9 cellular contexts compared by ENCODE assay signal in the genomic region with DNA sequence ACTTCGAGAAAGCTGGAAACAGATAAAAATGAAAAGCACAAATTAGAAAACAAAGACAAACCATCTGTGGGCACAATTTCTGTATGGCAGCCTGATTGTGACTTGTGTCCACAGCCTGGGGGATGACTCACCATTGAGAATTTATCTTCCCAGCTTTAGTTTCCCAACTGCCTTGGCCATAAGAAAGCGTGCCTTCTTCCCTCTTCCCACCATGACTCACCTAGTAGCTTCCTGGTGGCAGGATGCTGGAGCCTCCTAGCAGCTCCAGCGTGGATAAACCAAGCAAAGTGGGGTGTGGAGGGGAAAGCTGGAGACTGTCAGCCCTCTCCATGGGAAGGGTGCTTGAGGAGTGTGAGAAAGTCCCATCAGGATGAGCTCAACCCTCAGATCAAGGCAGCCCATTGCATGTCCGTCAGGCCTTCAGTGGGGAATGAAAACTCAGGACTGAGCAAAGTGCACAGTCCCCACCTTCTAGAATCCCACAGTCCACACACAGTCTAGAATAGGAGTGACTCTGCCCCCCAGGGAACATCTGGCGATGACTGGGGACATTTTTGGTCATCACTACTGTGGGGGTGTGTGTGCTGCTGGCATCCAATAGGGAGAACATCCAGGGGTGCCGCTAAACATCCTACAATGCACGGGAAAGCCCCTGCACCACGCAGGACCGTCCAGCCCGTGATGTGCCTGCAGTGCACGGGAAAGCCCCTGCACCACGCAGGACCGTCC. TPM values are rescaled to one million over a fixed set of nuclear protein-coding genes. Genes with fewer than 3 reads are reported as not detected.
A peak's percentile ranks its signal among the peaks of the same experiment; 100 is the strongest.
DNase-seq lines count a peak whose midpoint lies in the region; ATAC-seq and TF ChIP-seq lines count a peak whose summit lies in the region.
"Had no signal": no experiment of that assay in that cellular context is flagged by ENCODE, and none has a peak within 500 bp of the region (broad histone marks: within the 10 kb centered on the region; RNA-seq: fewer than 3 reads in every experiment).

No MANE protein-coding gene starts in this region.

- H3K4me3 ChIP-seq in SJSA1 (no peak overlapping the region), smooth muscle cell (no peak overlapping the region)

- DNase-seq in H4 (ENCODE audit: low spot score) (peak; percentile 92), SJSA1 (ENCODE audit: low read depth in 1 of 2, low spot score in 2 of 2) (peak; percentile 84 to 85), fibroblast of peridontal ligament (ENCODE audit: extremely low read depth) (peak; percentile 91), smooth muscle cell (lab: John Stamatoyannopoulos, UW; ENCODE audit: unreplicated experiment) (no peak), progenitor cell of endocrine pancreas (ENCODE audit: low spot score, unreplicated experiment) (no peak), left colon (no peak)
- DNase-seq: activated T-cell treated with anti-CD3 and anti-CD28 coated beads, Interleukin-2, amount 50 U/mL, for 4 hours had no signal

- H3K9me3 Mint-ChIP-seq in progenitor cell of endocrine pancreas (ENCODE audit: low read depth) = no peaks in the 10 kb centered on the region
- H3K9me3 Mint-ChIP-seq in stimulated activated memory B cell treated with anti-CD40 and anti-IgM and Interleukin-4, amounts not matched to agents 10 μg/mL and 1 μg/mL and 100 μg/mL, for 72 hours = peaks cover 5% of the 10 kb centered on the region

- peak overlapping the region; percentile 38 for H3K9ac ChIP-seq in smooth muscle cell (ENCODE audit: low read depth)

- no peak for ATAC-seq in stimulated activated memory B cell treated with anti-CD40 and anti-IgM and Interleukin-4, amounts not matched to agents 10 μg/mL and 1 μg/mL and 100 μg/mL, for 72 hours
- no peak for ATAC-seq in left colon

- H3K27ac Mint-ChIP-seq in progenitor cell of endocrine pancreas = no peak overlapping the region
- H3K27ac Mint-ChIP-seq in stimulated activated memory B cell treated with anti-CD40 and anti-IgM and Interleukin-4, amounts not matched to agents 10 μg/mL and 1 μg/mL and 100 μg/mL, for 72 hours = no peak overlapping the region

- H3K36me3 Mint-ChIP-seq in progenitor cell of endocrine pancreas (ENCODE audit: insufficient read depth) = no peaks in the 10 kb centered on the region
- no peaks in the 10 kb centered on the region for H3K36me3 Mint-ChIP-seq in stimulated activated memory B cell treated with anti-CD40 and anti-IgM and Interleukin-4, amounts not matched to agents 10 μg/mL and 1 μg/mL and 100 μg/mL, for 72 hours

- TF ChIP-seq CTCF in smooth muscle cell (IDR thresholded peaks at IDR 0.05; ENCODE audit: borderline replicate concordance, insufficient read depth, poor library complexity, severe bottlenecking) (no peak), progenitor cell of endocrine pancreas (IDR thresholded peaks at IDR 0.05; ENCODE audit: unreplicated experiment) (no peak)

- H2AFZ ChIP-seq in smooth muscle cell (ENCODE audit: low read depth) = no peak overlapping the region

- no peak overlapping the region for H3K4me3 Mint-ChIP-seq in progenitor cell of endocrine pancreas (ENCODE audit: low read depth)
- H3K4me3 Mint-ChIP-seq in stimulated activated memory B cell treated with anti-CD40 and anti-IgM and Interleukin-4, amounts not matched to agents 10 μg/mL and 1 μg/mL and 100 μg/mL, for 72 hours = no peak overlapping the region
- H3K4me3 Mint-ChIP-seq: activated T-cell treated with anti-CD3 and anti-CD28 coated beads, Interleukin-2, amount 50 U/mL, for 4 hours had no signal

- H3K9me3 ChIP-seq in SJSA1 (replicated peaks) (no peaks in the 10 kb centered on the region), smooth muscle cell (replicated peaks; ENCODE audit: low read depth) (no peaks in the 10 kb centered on the region)

- intact Hi-C loops in left colon (cut with DNase I, micrococcal nuclease) = no loop called here

- 79% methylated on average over 13 of the region's 13 CpGs for WGBS in smooth muscle cell (ENCODE audit: low lambda C conversion rate)

- H3K36me3 ChIP-seq in SJSA1 (no peaks in the 10 kb centered on the region), smooth muscle cell (ENCODE audit: low read depth) (no peaks in the 10 kb centered on the region)

- H3K27ac ChIP-seq in SJSA1 (peak overlapping the region; percentile 72), smooth muscle cell (ENCODE audit: low read depth) (peak overlapping the region; percentile 65)

- H3K4me1 ChIP-seq in SJSA1 (replicated peaks) (peaks cover 45% of the 10 kb centered on the region), smooth muscle cell (ENCODE audit: low read depth) (no peaks in the 10 kb centered on the region)

- H3K27me3 Mint-ChIP-seq in progenitor cell of endocrine pancreas = peaks cover 12% of the 10 kb centered on the region
- H3K27me3 Mint-ChIP-seq in stimulated activated memory B cell treated with anti-CD40 and anti-IgM and Interleukin-4, amounts not matched to agents 10 μg/mL and 1 μg/mL and 100 μg/mL, for 72 hours = peaks cover 13% of the 10 kb centered on the region

- no peaks in the 10 kb centered on the region for H3K27me3 ChIP-seq in SJSA1 (replicated peaks)
- no peaks in the 10 kb centered on the region for H3K27me3 ChIP-seq in smooth muscle cell (ENCODE audit: low read depth)

- H3K79me2 ChIP-seq in smooth muscle cell (ENCODE audit: low read depth) = no peaks in the 10 kb centered on the region

- no peak overlapping the region for H3K4me2 ChIP-seq in smooth muscle cell

- H3K4me1 Mint-ChIP-seq in progenitor cell of endocrine pancreas (ENCODE audit: low read depth) = no peaks in the 10 kb centered on the region
- peaks cover 27% of the 10 kb centered on the region for H3K4me1 Mint-ChIP-seq in stimulated activated memory B cell treated with anti-CD40 and anti-IgM and Interleukin-4, amounts not matched to agents 10 μg/mL and 1 μg/mL and 100 μg/mL, for 72 hours

- H3F3A ChIP-seq in smooth muscle cell (ENCODE audit: low read depth) = no peaks in the 10 kb centered on the region

- no peaks in the 10 kb centered on the region for H4K20me1 ChIP-seq in smooth muscle cell (ENCODE audit: low read depth)

RNA-seq across cellular contexts. Expression of gene SERPINA2, which starts 21.0 kb away (rescaled TPM):
- not detected in 2 replicates for total RNA-seq in H4 (2014; rRNA removed; shearing (Covaris generic))
- not detected in 2 replicates for total RNA-seq in SJSA1 (2014; rRNA removed; shearing (Covaris generic))
- not detected in 2 replicates for total RNA-seq in smooth muscle cell
- polyA plus RNA-seq in smooth muscle cell = not detected in 2 replicates
- not detected in 2 replicates for total RNA-seq in progenitor cell of endocrine pancreas
- not detected for total RNA-seq in left colon
- total RNA-seq: activated T-cell treated with anti-CD3 and anti-CD28 coated beads, Interleukin-2, amount 50 U/mL, for 4 hours had no signal
- polyA plus RNA-seq: neural cell had no signal

RNA-seq across cellular contexts. Expression of gene SERPINA6, which starts 22.4 kb away (rescaled TPM):
- total RNA-seq in H4 (2014; rRNA removed; shearing (Covaris generic)) = 0.35 and 0.82 TPM in 2 replicates
- not detected in 2 replicates for total RNA-seq in SJSA1 (2014; rRNA removed; shearing (Covaris generic))
- not detected in 2 replicates for total RNA-seq in smooth muscle cell
- polyA plus RNA-seq in smooth muscle cell = 0.12 TPM in 1 of 2 replicates, not detected in the other
- total RNA-seq in progenitor cell of endocrine pancreas = 1.6 and 2.0 TPM in 2 replicates
- 1 to 10 TPM; 1.6 to 1.7 TPM for total RNA-seq in left colon
- total RNA-seq: activated T-cell treated with anti-CD3 and anti-CD28 coated beads, Interleukin-2, amount 50 U/mL, for 4 hours had no signal
- polyA plus RNA-seq: neural cell had no signal

RNA-seq across cellular contexts. Expression of gene SERPINA1, which starts 42.9 kb away (rescaled TPM):
- total RNA-seq in H4 (2014; rRNA removed; shearing (Covaris generic)) = 0.99 and 3.2 TPM in 2 replicates
- total RNA-seq in SJSA1 (2014; rRNA removed; shearing (Covaris generic)) = 3.9 and 6.9 TPM in 2 replicates
- 0.22 and 1.8 TPM in 2 replicates for total RNA-seq in smooth muscle cell
- 2.4 and 3.4 TPM in 2 replicates for polyA plus RNA-seq in smooth muscle cell
- 411 and 431 TPM in 2 replicates for total RNA-seq in progenitor cell of endocrine pancreas
- total RNA-seq in left colon = 100 to 1,000 TPM; 185 to 197 TPM
- polyA plus RNA-seq: neural cell had no signal

RNA-seq across cellular contexts. Expression of gene SERPINA10, which starts 52.4 kb away (rescaled TPM):
- not detected in 2 replicates for total RNA-seq in H4 (2014; rRNA removed; shearing (Covaris generic))
- not detected in 2 replicates for total RNA-seq in SJSA1 (2014; rRNA removed; shearing (Covaris generic))
- total RNA-seq in smooth muscle cell (not detected in 2 replicates), progenitor cell of endocrine pancreas (2.6 and 3.2 TPM in 2 replicates), left colon (under 1 TPM; 0.18 to 0.31 TPM)
- polyA plus RNA-seq in smooth muscle cell = not detected in 2 replicates
- total RNA-seq: activated T-cell treated with anti-CD3 and anti-CD28 coated beads, Interleukin-2, amount 50 U/mL, for 4 hours had no signal
- polyA plus RNA-seq: neural cell had no signal

Comparison
In these comparisons a context has a peak if more than half of its experiments do, and no peak if none do; other contexts are left out.
1. DNase-seq: peak in H4 (single experiment), SJSA1 (2 of 2) and fibroblast of peridontal ligament (single experiment); none in smooth muscle cell (single experiment), progenitor cell of endocrine pancreas (single experiment) and left colon (0 of 2).
2. RNA of gene SERPINA1, which starts 42.9 kb away (total RNA-seq): 411 to 431 TPM in progenitor cell of endocrine pancreas and 185 to 197 TPM in left colon; 3.9 to 6.9 TPM in SJSA1, 0.99 to 3.2 TPM in H4 and 0.22 to 1.8 TPM in smooth muscle cell; every median in the first group is over 10 times any median in the second.